Comparison of ENCODE assay signal across 1 cellular context in genomic region chr4:89914609-89915008, GRCh38.
TF ChIP-seq lines count a peak whose summit lies in the region.

No MANE protein-coding gene starts in this region.

TF ChIP-seq in HCT116, 20 proteins besides CTCF, POLR2A, EP300 and RAD21 (continued from another document):
- TF ChIP-seq ZBTB33 (IDR thresholded peaks at IDR 0.05; ENCODE audit: extremely low read depth, insufficient replicate concordance, low read length) = no peak
- TF ChIP-seq CEBPB (IDR thresholded peaks at IDR 0.05; ENCODE audit: low read depth) = no peak
- no peak for TF ChIP-seq SP1 (IDR thresholded peaks at IDR 0.05; ENCODE audit: low read depth)
- no peak for TF ChIP-seq EZH2 (IDR thresholded peaks at IDR 0.05)
